ENCODE assay signal across 21 cellular contexts in genomic region chr3:117248149-117248548, GRCh38.
DNase-seq lines count a peak whose midpoint lies in the region; TF ChIP-seq lines count a peak whose summit lies in the region.
"Had no signal": no experiment of that assay in that cellular context is flagged by ENCODE, and none has a peak within 500 bp of the region (broad histone marks: within the 10 kb centered on the region; RNA-seq: fewer than 3 reads in every experiment).

No MANE protein-coding gene starts in this region.

- H3K4me3 ChIP-seq in BE2C (ENCODE audit: low read depth, low read length) (no peak overlapping the region), HAP-1 (no peak overlapping the region), neural progenitor cell (no peak overlapping the region)
- H3K4me3 ChIP-seq: MG63, PC-9, SJCRH30 had no signal

- no peaks in the 10 kb centered on the region for H3F3A ChIP-seq in neural progenitor cell (ENCODE audit: low read depth)

- H3K4me2 ChIP-seq in neural progenitor cell, result no peak overlapping the region
- H3K4me2 ChIP-seq: PC-9 had no signal

- H3K79me2 ChIP-seq in neural progenitor cell (ENCODE audit: low read depth), result no peaks in the 10 kb centered on the region

- in situ Hi-C loops in HAP-1 (cut with MboI; ENCODE audit: low sequenced_read_pairs), result no loop called here

- no peaks in the 10 kb centered on the region for H3K36me3 Mint-ChIP-seq in brain
- no peaks in the 10 kb centered on the region for H3K36me3 Mint-ChIP-seq in neural progenitor cell
- H3K36me3 Mint-ChIP-seq: CD14-positive monocyte; CD8-positive, alpha-beta memory T cell had no signal

- H3K27me3 Mint-ChIP-seq in brain (no peaks in the 10 kb centered on the region), neural progenitor cell (ENCODE audit: insufficient read depth, low read depth) (no peaks in the 10 kb centered on the region)
- H3K27me3 Mint-ChIP-seq: B cell; CD8-positive, alpha-beta memory T cell had no signal

- no peak overlapping the region for H3K27ac ChIP-seq in neural progenitor cell
- H3K27ac ChIP-seq: PC-9, SJCRH30 had no signal

- H3K27me3 ChIP-seq in BE2C (no peaks in the 10 kb centered on the region), HAP-1 (ENCODE audit: low read depth) (no peaks in the 10 kb centered on the region), neural progenitor cell (no peaks in the 10 kb centered on the region)
- H3K27me3 ChIP-seq: MG63, SJCRH30 had no signal

- H2AFZ ChIP-seq in neural progenitor cell (replicated peaks), result no peak overlapping the region
- H2AFZ ChIP-seq: PC-9 had no signal

- DNase-seq in BE2C (peak; percentile 39), HAP-1 (ENCODE audit: low spot score in 2 of 2) (peak; percentile 47 to 57), neural progenitor cell (ENCODE audit: low spot score) (peak; percentile 23), midbrain (lab: John Stamatoyannopoulos, UW) (no peak), NCI-H774 (lab: John Stamatoyannopoulos, UW) (no peak), NCI-H1436 treated with DMSO at 0.1 percent for 48 hours (lab: John Stamatoyannopoulos, UW) (no peak)
- DNase-seq: Calu3; CD8-positive, alpha-beta memory T cell; IMR-90; KG1; MG63; NCI-H1105 treated with DMSO at 0.1 percent for 48 hours; NCI-H2029; NCI-H2227 treated with DMSO at 0.1 percent for 48 hours; NCI-H524; NCI-H82; PC-9; SJCRH30 had no signal

- no peaks in the 10 kb centered on the region for H3K36me3 ChIP-seq in BE2C
- H3K36me3 ChIP-seq in HAP-1 (replicated peaks), result no peaks in the 10 kb centered on the region
- H3K36me3 ChIP-seq in neural progenitor cell, result no peaks in the 10 kb centered on the region
- H3K36me3 ChIP-seq: MG63, SJCRH30 had no signal

- peak overlapping the region; percentile 12 to 89 (median 68) for H3K27ac Mint-ChIP-seq in brain
- no peak overlapping the region for H3K27ac Mint-ChIP-seq in neural progenitor cell
- H3K27ac Mint-ChIP-seq: B cell; CD14-positive monocyte; CD8-positive, alpha-beta memory T cell had no signal

- peaks cover 18% of the 10 kb centered on the region for H3K4me1 Mint-ChIP-seq in brain
- peaks cover 3% of the 10 kb centered on the region for H3K4me1 Mint-ChIP-seq in neural progenitor cell
- H3K4me1 Mint-ChIP-seq: CD14-positive monocyte; CD8-positive, alpha-beta memory T cell had no signal

- TF ChIP-seq CTCF in BE2C (IDR thresholded peaks at IDR 0.05; ENCODE audit: low read depth, low read length) (no peak), brain (conservative IDR thresholded peaks at IDR 0.05) (no peak), neural progenitor cell (IDR thresholded peaks at IDR 0.05) (no peak)

- H3K9me3 ChIP-seq in BE2C (no peaks in the 10 kb centered on the region), HAP-1 (no peaks in the 10 kb centered on the region), neural progenitor cell (ENCODE audit: low read depth) (no peaks in the 10 kb centered on the region)
- H3K9me3 ChIP-seq: SJCRH30 had no signal

- H4K20me1 ChIP-seq in neural progenitor cell (ENCODE audit: low read depth), result no peaks in the 10 kb centered on the region

- H3K9me3 Mint-ChIP-seq in brain (no peaks in the 10 kb centered on the region), neural progenitor cell (no peaks in the 10 kb centered on the region)

- peak overlapping the region in 1 of 5 experiments; percentile 9 for H3K4me3 Mint-ChIP-seq in brain
- H3K4me3 Mint-ChIP-seq in neural progenitor cell, result no peak overlapping the region
- H3K4me3 Mint-ChIP-seq: B cell; CD14-positive monocyte; CD8-positive, alpha-beta memory T cell had no signal

- H3K4me1 ChIP-seq in BE2C, result peaks cover 21% of the 10 kb centered on the region
- peaks cover 17% of the 10 kb centered on the region for H3K4me1 ChIP-seq in HAP-1
- H3K4me1 ChIP-seq in neural progenitor cell, result peaks cover 10% of the 10 kb centered on the region
- H3K4me1 ChIP-seq: SJCRH30 had no signal

- no peak overlapping the region for H3K9ac ChIP-seq in neural progenitor cell

Comparison
In these comparisons a context has a peak if more than half of its experiments do, and no peak if none do; other contexts are left out.
1. DNase-seq: peak in BE2C (single experiment), HAP-1 (2 of 2) and neural progenitor cell (single experiment); none in midbrain (single experiment), NCI-H774 (single experiment) and NCI-H1436 treated with DMSO at 0.1 percent for 48 hours (single experiment).